ENCODE assay signal across 20 cellular contexts in genomic region chr6:49087372-49087771, GRCh38.
"Had no signal": no experiment of that assay in that cellular context is flagged by ENCODE, and none has a peak within 500 bp of the region (broad histone marks: within the 10 kb centered on the region; RNA-seq: fewer than 3 reads in every experiment).

No MANE protein-coding gene starts in this region.

- H3K27ac ChIP-seq: ascending aorta, coronary artery, lower lobe of right lung, right lobe of liver, upper lobe of right lung, WERI-Rb-1 had no signal

- H3K9me3 ChIP-seq: ascending aorta, lower lobe of right lung, right lobe of liver, upper lobe of right lung had no signal

- DNase-seq: activated CD4-positive, alpha-beta T cell treated with anti-CD3 and anti-CD28 coated beads for 48 hours; activated CD8-positive, alpha-beta memory T cell treated with anti-CD3 and anti-CD28 coated beads, Interleukin-2, amount 50 U/mL, for 48 hours; activated CD8-positive, alpha-beta T cell treated with anti-CD3 and anti-CD28 coated beads, Interleukin-2, amount 10 ng/mL, durations not matched to agents 7 days and 5 days; activated naive CD4-positive, alpha-beta T cell; effector CD8-positive, alpha-beta T cell; foreskin fibroblast; glutamatergic neuron; immature natural killer cell; lower lobe of right lung; midbrain; naive B cell; right lobe of liver; stimulated activated CD4-positive, alpha-beta T cell treated with anti-CD3 and anti-CD28 coated beads, Interleukin-2, amount 100 ng/mL, for 24 hours; stimulated activated naive CD4-positive, alpha-beta T cell; T-helper 1 cell; upper lobe of right lung; WERI-Rb-1 had no signal

- H3K36me3 Mint-ChIP-seq: immature natural killer cell, naive B cell had no signal

- H3K36me3 ChIP-seq: ascending aorta, lower lobe of right lung, right lobe of liver, upper lobe of right lung, WERI-Rb-1 had no signal

- H3K27me3 Mint-ChIP-seq: naive B cell, progenitor cell of endocrine pancreas had no signal

- H3K27ac Mint-ChIP-seq: activated CD8-positive, alpha-beta T cell treated with anti-CD3 and anti-CD28 coated beads, Interleukin-2, amount 10 ng/mL, durations not matched to agents 7 days and 5 days; immature natural killer cell; naive B cell; progenitor cell of endocrine pancreas had no signal

- ATAC-seq: activated CD8-positive, alpha-beta T cell treated with anti-CD3 and anti-CD28 coated beads, Interleukin-2, amount 10 ng/mL, durations not matched to agents 7 days and 5 days; lower lobe of right lung; right lobe of liver; upper lobe of right lung had no signal

- H3K4me3 Mint-ChIP-seq: activated CD8-positive, alpha-beta T cell treated with anti-CD3 and anti-CD28 coated beads, Interleukin-2, amount 10 ng/mL, durations not matched to agents 7 days and 5 days; immature natural killer cell; naive B cell had no signal

- H3K27me3 ChIP-seq: ascending aorta, right lobe of liver, upper lobe of right lung had no signal

- H3K4me1 ChIP-seq: ascending aorta, lower lobe of right lung, right lobe of liver, upper lobe of right lung had no signal

- H3K4me3 ChIP-seq: ascending aorta, coronary artery, lower lobe of right lung, right lobe of liver, upper lobe of right lung had no signal

- H3K4me1 Mint-ChIP-seq: immature natural killer cell, naive B cell had no signal
